In genomic region chr1:56169856-56170255, GRCh38 we compare ENCODE assay signal across 12 cellular contexts.
"Had no signal": no experiment of that assay in that cellular context is flagged by ENCODE, and none has a peak within 500 bp of the region (broad histone marks: within the 10 kb centered on the region; RNA-seq: fewer than 3 reads in every experiment).

No MANE protein-coding gene starts in this region.

- H3K36me3 ChIP-seq: esophagus muscularis mucosa, gastroesophageal sphincter had no signal

- H3K27me3 Mint-ChIP-seq: activated CD4-positive, alpha-beta T cell treated with anti-CD3 and anti-CD28 coated beads, Interleukin-2, amount 10 ng/mL, durations not matched to agents 24 days and 14 days had no signal

- H3K4me3 Mint-ChIP-seq: activated CD4-positive, alpha-beta T cell treated with anti-CD3 and anti-CD28 coated beads, Interleukin-2, amount 10 ng/mL, durations not matched to agents 24 days and 14 days; activated T-cell treated with anti-CD3 and anti-CD28 coated beads, Interleukin-2, amount 50 U/mL, for 72 hours; neural crest cell had no signal

- H3K4me3 ChIP-seq: esophagus muscularis mucosa, gastroesophageal sphincter had no signal

- H3K27ac Mint-ChIP-seq: activated CD4-positive, alpha-beta T cell treated with anti-CD3 and anti-CD28 coated beads, Interleukin-2, amount 10 ng/mL, durations not matched to agents 24 days and 14 days; activated naive CD4-positive, alpha-beta T cell treated with anti-CD3 and anti-CD28 coated beads, Interleukin-2, amount 50 U/mL, for 72 hours; activated T-cell treated with anti-CD3 and anti-CD28 coated beads, Interleukin-2, amount 50 U/mL, for 72 hours had no signal

- H3K4me1 Mint-ChIP-seq: activated CD4-positive, alpha-beta T cell treated with anti-CD3 and anti-CD28 coated beads, Interleukin-2, amount 10 ng/mL, durations not matched to agents 24 days and 14 days had no signal

- H3K9me3 Mint-ChIP-seq: activated CD4-positive, alpha-beta T cell treated with anti-CD3 and anti-CD28 coated beads, Interleukin-2, amount 10 ng/mL, durations not matched to agents 24 days and 14 days had no signal

- DNase-seq: activated CD4-positive, alpha-beta T cell treated with anti-CD3 and anti-CD28 coated beads, Interleukin-2, amount 10 ng/mL, durations not matched to agents 24 days and 14 days; activated CD4-positive, CD25-positive, alpha-beta regulatory T cell; activated CD8-positive, alpha-beta memory T cell treated with anti-CD3 and anti-CD28 coated beads, Interleukin-2, amount 50 U/mL, for 48 hours; activated gamma-delta T cell; activated T-cell treated with anti-CD3 and anti-CD28 coated beads, Interleukin-2, amount 50 U/mL, for 72 hours; stimulated activated CD4-positive, alpha-beta T cell treated with anti-CD3 and anti-CD28 coated beads, Interleukin-12 subunit alpha, Interleukin-12 subunit beta, amount 100 ng/mL, for 4 hours; stimulated activated CD4-positive, alpha-beta T cell treated with anti-CD3 and anti-CD28 coated beads, Interleukin-2, amount 100 ng/mL, for 24 hours had no signal

- H3K27me3 ChIP-seq: esophagus muscularis mucosa, gastroesophageal sphincter had no signal

- H3K36me3 Mint-ChIP-seq: activated naive CD4-positive, alpha-beta T cell treated with anti-CD3 and anti-CD28 coated beads, Interleukin-2, amount 50 U/mL, for 72 hours had no signal

- H3K27ac ChIP-seq: esophagus muscularis mucosa, gastroesophageal sphincter had no signal

- ATAC-seq: activated naive CD4-positive, alpha-beta T cell treated with anti-CD3 and anti-CD28 coated beads, Interleukin-2, amount 50 U/mL, for 72 hours; activated T-cell treated with anti-CD3 and anti-CD28 coated beads, Interleukin-2, amount 50 U/mL, for 72 hours; gastroesophageal sphincter; left lobe of liver had no signal
